9 cellular contexts compared by ENCODE assay signal in genomic region chr1:164644774-164645634, GRCh38.
DNase-seq lines count a peak whose midpoint lies in the region; ATAC-seq and TF ChIP-seq lines count a peak whose summit lies in the region.
"Had no signal": no experiment of that assay in that cellular context is flagged by ENCODE, and none has a peak within 500 bp of the region (broad histone marks: within the 10 kb centered on the region; RNA-seq: fewer than 3 reads in every experiment).

No MANE protein-coding gene starts in this region.

- POLR2A ChIA-PET in HCT116 (lab: Charles Lee), result no interaction called here
- POLR2A ChIA-PET in naive thymus-derived CD4-positive, alpha-beta T cell (lab: Charles Lee), result no interaction called here

- RAD21 ChIA-PET in HCT116 (lab: Charles Lee; ENCODE audit: low non-redundant PET in 1 of 2, low total read pairs in 2 of 2, uncharacterized antibody in 2 of 2, unreplicated experiment in 2 of 2), result no interaction called here

- H3K27me3 Mint-ChIP-seq in naive thymus-derived CD4-positive, alpha-beta T cell, result no peaks in the 10 kb centered on the region

- no peaks in the 10 kb centered on the region for H3K4me1 Mint-ChIP-seq in naive thymus-derived CD4-positive, alpha-beta T cell

- peak overlapping the region; percentile 58 for H3K27ac ChIP-seq in HCT116 (ENCODE audit: low read depth, low read length)
- H3K27ac ChIP-seq in RWPE2 (ENCODE audit: poor library complexity, severe bottlenecking), result no peak overlapping the region
- H3K27ac ChIP-seq in skeletal muscle tissue (ENCODE audit: low read depth, low read length), result peak overlapping the region; percentile 95
- H3K27ac ChIP-seq in naive thymus-derived CD4-positive, alpha-beta T cell (ENCODE audit: low read depth, low read length), result no peak overlapping the region
- H3K27ac ChIP-seq in thyroid gland, result no peak overlapping the region

- no peak overlapping the region for H3K4me3 Mint-ChIP-seq in naive thymus-derived CD4-positive, alpha-beta T cell

- H3K4me1 ChIP-seq in HCT116 (ENCODE audit: control insufficient read depth in 1 of 2, insufficient read depth in 2 of 2, low read length in 2 of 2) (peaks cover 47 to 57% of the 10 kb centered on the region in 2 experiments), RWPE2 (ENCODE audit: insufficient read depth, poor library complexity, severe bottlenecking) (peaks cover 25% of the 10 kb centered on the region), skeletal muscle tissue (ENCODE audit: control insufficient read depth in 3 of 3, insufficient read depth in 3 of 3, low read length in 3 of 3) (peaks cover 70 to 82% (median 80%) of the 10 kb centered on the region in 3 donors), thyroid gland (peaks cover 22 to 28% of the 10 kb centered on the region in 2 donors)
- no peaks in the 10 kb centered on the region for H3K4me1 ChIP-seq in naive thymus-derived CD4-positive, alpha-beta T cell (ENCODE audit: control insufficient read depth in 2 of 2, insufficient read depth in 2 of 2, low read length in 2 of 2)

- no peaks in the 10 kb centered on the region for H3K9me3 ChIP-seq in HCT116 (ENCODE audit: control insufficient read depth in 1 of 2, insufficient read depth in 1 of 2, low read depth in 1 of 2, low read length in 2 of 2)
- H3K9me3 ChIP-seq in RWPE2 (ENCODE audit: severe bottlenecking), result no peaks in the 10 kb centered on the region
- no peaks in the 10 kb centered on the region for H3K9me3 ChIP-seq in skeletal muscle tissue (ENCODE audit: control insufficient read depth in 3 of 3, low read length in 3 of 3)
- no peaks in the 10 kb centered on the region for H3K9me3 ChIP-seq in naive thymus-derived CD4-positive, alpha-beta T cell (ENCODE audit: control insufficient read depth in 2 of 3, low read length in 3 of 3)
- H3K9me3 ChIP-seq in thyroid gland, result no peaks in the 10 kb centered on the region

- TF ChIP-seq POLR2A in HCT116 (IDR thresholded peaks at IDR 0.05; ENCODE audit: borderline replicate concordance, extremely low read depth, insufficient read depth, insufficient read length) (no peak), thyroid gland (IDR thresholded peaks at IDR 0.05) (no peak)

- peaks cover 0 to 6% (median 0%) of the 10 kb centered on the region in 11 donors for H3K9me3 Mint-ChIP-seq in naive thymus-derived CD4-positive, alpha-beta T cell

- DNase-seq in HCT116 (ENCODE audit: low read depth, low spot score) (peak; percentile 27), RWPE2 (ENCODE audit: low spot score) (no peak), fibroblast of the conjunctiva (ENCODE audit: low read depth) (peak; percentile 53), thyroid gland (no peak), NCI-H1417 treated with DMSO at 0.1 percent for 48 hours (lab: John Stamatoyannopoulos, UW) (no peak)
- DNase-seq in naive thymus-derived CD4-positive, alpha-beta T cell, result no peak
- DNase-seq: NCI-H2081 treated with DMSO at 0.1 percent for 48 hours had no signal

- no peaks in the 10 kb centered on the region for H3K79me2 ChIP-seq in HCT116 (ENCODE audit: insufficient read depth, low read length)

- WGBS in thyroid gland, 2 donors, result 48 to 66% methylated on average over 6 of the region's 6 CpGs

- H3K4me3 ChIP-seq in HCT116 (replicated peaks in 1 of 2; ENCODE audit: low read depth in 1 of 2, low read length in 2 of 2) (no peak overlapping the region), RWPE2 (ENCODE audit: severe bottlenecking) (no peak overlapping the region), skeletal muscle tissue (ENCODE audit: low read length in 3 of 3) (no peak overlapping the region), thyroid gland (replicated peaks in 1 of 3) (no peak overlapping the region)
- H3K4me3 ChIP-seq in naive thymus-derived CD4-positive, alpha-beta T cell (ENCODE audit: low read length), result no peak overlapping the region

- H3K36me3 ChIP-seq in HCT116 (ENCODE audit: control insufficient read depth in 1 of 2, insufficient read depth in 2 of 2, low read length in 2 of 2), result no peaks in the 10 kb centered on the region
- no peaks in the 10 kb centered on the region for H3K36me3 ChIP-seq in RWPE2 (ENCODE audit: low read depth)
- H3K36me3 ChIP-seq in skeletal muscle tissue (ENCODE audit: control insufficient read depth in 3 of 3, insufficient read depth in 3 of 3, low read length in 3 of 3), result no peaks in the 10 kb centered on the region
- no peaks in the 10 kb centered on the region for H3K36me3 ChIP-seq in naive thymus-derived CD4-positive, alpha-beta T cell (ENCODE audit: control insufficient read depth in 2 of 3, insufficient read depth in 3 of 3, low read length in 3 of 3)
- H3K36me3 ChIP-seq in thyroid gland, result no peaks in the 10 kb centered on the region

- H3K9me2 ChIP-seq in HCT116 (ENCODE audit: insufficient read depth), result no peaks in the 10 kb centered on the region

- H2AFZ ChIP-seq in HCT116 (ENCODE audit: low read depth, low read length, poor library complexity, severe bottlenecking), result peak overlapping the region; percentile 3

- H3K4me2 ChIP-seq in HCT116 (ENCODE audit: low read length), result peak overlapping the region; percentile 48

- H3K27me3 ChIP-seq in HCT116 (ENCODE audit: insufficient read depth, low read length) (no peaks in the 10 kb centered on the region), RWPE2 (ENCODE audit: insufficient read depth, poor library complexity, severe bottlenecking) (no peaks in the 10 kb centered on the region), skeletal muscle tissue (ENCODE audit: control insufficient read depth in 3 of 3, insufficient read depth in 3 of 3, low read length in 3 of 3) (no peaks in the 10 kb centered on the region), thyroid gland (no peaks in the 10 kb centered on the region)
- H3K27me3 ChIP-seq in naive thymus-derived CD4-positive, alpha-beta T cell (ENCODE audit: control insufficient read depth in 2 of 2, insufficient read depth in 2 of 2, low read length in 2 of 2), result no peaks in the 10 kb centered on the region

- H4K20me1 ChIP-seq in HCT116 (ENCODE audit: insufficient read depth), result no peaks in the 10 kb centered on the region

- TF ChIP-seq CTCF in HCT116 (IDR thresholded peaks at IDR 0.05 in 2 of 3, conservative IDR thresholded peaks at IDR 0.05 in 1 of 3; ENCODE audit: borderline replicate concordance in 1 of 3, insufficient read depth in 1 of 3, low read depth in 2 of 3, low read length in 2 of 3) (no peak), RWPE2 (IDR thresholded peaks at IDR 0.05; ENCODE audit: poor library complexity, severe bottlenecking) (no peak), thyroid gland (IDR thresholded peaks at IDR 0.05) (no peak)

- ATAC-seq in HCT116 (peak; percentile 73), RWPE2 (ENCODE audit: low read depth) (peak; percentile 43; the same call in 2 of the 3 replicates), HG02571 (IDR thresholded peaks at IDR 0.05; ENCODE audit: unreplicated experiment) (no peak)
- ATAC-seq in naive thymus-derived CD4-positive, alpha-beta T cell, result no peak

- no peaks in the 10 kb centered on the region for H3K36me3 Mint-ChIP-seq in naive thymus-derived CD4-positive, alpha-beta T cell

- TF ChIP-seq RAD21 in HCT116 (IDR thresholded peaks at IDR 0.05; ENCODE audit: low read depth), result 0 out of 2 replicates have a peak, but pooled peaks have one; percentile 18

- TSS peak; percentile 63 for BruUV-seq in HCT116 (replicated peaks; lab: Mats Ljungman, UMichigan)

- H3K27ac Mint-ChIP-seq in naive thymus-derived CD4-positive, alpha-beta T cell, result no peak overlapping the region

- CTCF ChIA-PET in HCT116 (lab: Charles Lee), result no interaction called here
- CTCF ChIA-PET in naive thymus-derived CD4-positive, alpha-beta T cell (lab: Charles Lee), result no interaction called here

- H3K9ac ChIP-seq in HCT116 (ENCODE audit: low read length) (peak overlapping the region; percentile 2; the same call in 1 of the 2 replicates), skeletal muscle tissue (ENCODE audit: low read depth in 1 of 3, low read length in 3 of 3) (peak overlapping the region in 2 of 3 donors; percentile 46 to 58)

- intact Hi-C loops in HCT116 (cut with micrococcal nuclease), result loop anchor here (1.0 kb wide), 1 partner anchor 25 kb away; no protein-coding TSS in a partner anchor
- intact Hi-C loops in naive thymus-derived CD4-positive, alpha-beta T cell (cut with micrococcal nuclease), result no loop called here
- intact Hi-C loops in thyroid gland (cut with DNase I), result no loop called here

TF ChIP-seq in HCT116, 20 proteins besides CTCF, POLR2A, EP300 and RAD21:
- TF ChIP-seq TCF7L2 (IDR thresholded peaks at IDR 0.05; ENCODE audit: borderline replicate concordance, extremely low read depth, insufficient read depth, insufficient read length) (no peak), ZBTB33 (IDR thresholded peaks at IDR 0.05; ENCODE audit: extremely low read depth, insufficient replicate concordance, low read length) (no peak), CEBPB (IDR thresholded peaks at IDR 0.05; ENCODE audit: low read depth) (peak; percentile 77), SP1 (IDR thresholded peaks at IDR 0.05; ENCODE audit: low read depth) (peak; percentile 34), POLR2AphosphoS5 (IDR thresholded peaks at IDR 0.05; ENCODE audit: low read depth, low read length) (no peak), EGR1 (IDR thresholded peaks at IDR 0.05; ENCODE audit: low read depth) (peak; percentile 68), SRF (IDR thresholded peaks at IDR 0.05; ENCODE audit: low read depth) (no peak), FOSL1 (IDR thresholded peaks at IDR 0.05; ENCODE audit: low read depth) (peak; percentile 74), JUND (IDR thresholded peaks at IDR 0.05) (peak; percentile 62)
- TF ChIP-seq, protein P1, sequence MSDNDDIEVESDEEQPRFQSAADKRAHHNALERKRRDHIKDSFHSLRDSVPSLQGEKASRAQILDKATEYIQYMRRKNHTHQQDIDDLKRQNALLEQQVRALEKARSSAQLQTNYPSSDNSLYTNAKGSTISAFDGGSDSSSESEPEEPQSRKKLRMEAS (IDR thresholded peaks at IDR 0.05), result no peak
- TF ChIP-seq, protein P2, sequence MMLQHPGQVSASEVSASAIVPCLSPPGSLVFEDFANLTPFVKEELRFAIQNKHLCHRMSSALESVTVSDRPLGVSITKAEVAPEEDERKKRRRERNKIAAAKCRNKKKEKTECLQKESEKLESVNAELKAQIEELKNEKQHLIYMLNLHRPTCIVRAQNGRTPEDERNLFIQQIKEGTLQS (IDR thresholded peaks at IDR 0.05), result no peak
TF ChIP-seq in HCT116: peak in this region for 5.

Comparison
In these comparisons a context has a peak if more than half of its experiments do, and no peak if none do; other contexts are left out.
1. ATAC-seq: peak in HCT116 (single experiment) and RWPE2 (single experiment); none in naive thymus-derived CD4-positive, alpha-beta T cell (single experiment) and HG02571 (single experiment).
2. DNase-seq: peak in HCT116 (single experiment) and fibroblast of the conjunctiva (single experiment); none in RWPE2 (single experiment), naive thymus-derived CD4-positive, alpha-beta T cell (0 of 9), thyroid gland (0 of 2) and NCI-H1417 treated with DMSO at 0.1 percent for 48 hours (single experiment).
3. H3K27ac ChIP-seq: peak in HCT116 (single experiment) and skeletal muscle tissue (single experiment); none in RWPE2 (single experiment), naive thymus-derived CD4-positive, alpha-beta T cell (single experiment) and thyroid gland (0 of 3).